ENCODE assay signal across 1 cellular context in genomic region chrX:16771483-16772398, GRCh38.
TF ChIP-seq lines count a peak whose summit lies in the region.

No MANE protein-coding gene starts in this region.

TF ChIP-seq in HEK293, 187 proteins besides CTCF, POLR2A, EP300 and RAD21 (continued from another document and continues in another):
- peak; percentile 32; the same call in 1 of the 2 replicates for TF ChIP-seq PATZ1 (tag by site-specific recombination; IDR thresholded peaks at IDR 0.05)
- no peak for TF ChIP-seq ZNF561 (tag by site-specific recombination; IDR thresholded peaks at IDR 0.05; ENCODE audit: borderline replicate concordance)
- TF ChIP-seq ZFP3 (tag by site-specific recombination; IDR thresholded peaks at IDR 0.05; ENCODE audit: low read depth), result no peak
- no peak for TF ChIP-seq ZNF10 (tag by site-specific recombination; IDR thresholded peaks at IDR 0.05)
- TF ChIP-seq ZSCAN16 (tag by site-specific recombination; IDR thresholded peaks at IDR 0.05), result no peak; the same call in 1 of the 2 replicates
- TF ChIP-seq KLF8 (tag by site-specific recombination; IDR thresholded peaks at IDR 0.05), result 0 out of 2 replicates have a peak, but pooled peaks have one; percentile 53
- TF ChIP-seq SETDB1 (IDR thresholded peaks at IDR 0.05; ENCODE audit: insufficient read length, low read length), result no peak
- peak; percentile 65; the same call in 1 of the 2 replicates for TF ChIP-seq ZNF2 (tag by site-specific recombination; IDR thresholded peaks at IDR 0.05)
- TF ChIP-seq PRDM10 (tag by site-specific recombination; IDR thresholded peaks at IDR 0.05), result peak; percentile 90
- TF ChIP-seq MYNN (tag by site-specific recombination; IDR thresholded peaks at IDR 0.05; ENCODE audit: borderline replicate concordance), result peak; percentile 91
- TF ChIP-seq ZNF473 (tag by site-specific recombination; IDR thresholded peaks at IDR 0.05), result no peak
- TF ChIP-seq ZFHX2 (tag by site-specific recombination; conservative IDR thresholded peaks at IDR 0.05), result no peak
- TF ChIP-seq ZIC2 (tag by site-specific recombination; IDR thresholded peaks at IDR 0.05), result peak; percentile 48; the same call in 1 of the 2 replicates
- 0 out of 2 replicates have a peak, but pooled peaks have one; percentile 33 for TF ChIP-seq ZNF558 (tag by site-specific recombination; IDR thresholded peaks at IDR 0.05)
- no peak for TF ChIP-seq ZNF560 (tag by site-specific recombination; IDR thresholded peaks at IDR 0.05; ENCODE audit: borderline replicate concordance)
- TF ChIP-seq EGR2 (tag by site-specific recombination; IDR thresholded peaks at IDR 0.05; ENCODE audit: low read depth), result no peak; the same call in 1 of the 2 replicates
- no peak for TF ChIP-seq ZNF211 (tag by site-specific recombination; IDR thresholded peaks at IDR 0.05; ENCODE audit: low read depth)
- TF ChIP-seq ZNF335 (tag by site-specific recombination; conservative IDR thresholded peaks at IDR 0.05), result peak; percentile 85
- no peak for TF ChIP-seq ZNF488 (tag by site-specific recombination; IDR thresholded peaks at IDR 0.05)
- no peak for TF ChIP-seq MZF1 (tag by site-specific recombination; IDR thresholded peaks at IDR 0.05; ENCODE audit: borderline replicate concordance)
- TF ChIP-seq ZNF398 (tag by site-specific recombination; IDR thresholded peaks at IDR 0.05), result no peak
- TF ChIP-seq INSM2 (tag by site-specific recombination; IDR thresholded peaks at IDR 0.05), result 0 out of 2 replicates have a peak, but pooled peaks have one; percentile 24
- no peak for TF ChIP-seq HOXC10 (CRISPR knock-in tag; IDR thresholded peaks at IDR 0.05)
- TF ChIP-seq GLIS1 (tag by site-specific recombination; IDR thresholded peaks at IDR 0.05), result no peak
- TF ChIP-seq ZSCAN4 (tag by site-specific recombination; IDR thresholded peaks at IDR 0.05), result no peak
- no peak for TF ChIP-seq ZNF544 (tag by site-specific recombination; IDR thresholded peaks at IDR 0.05)
- TF ChIP-seq ZNF660 (tag by site-specific recombination; IDR thresholded peaks at IDR 0.05), result peak; percentile 14; the same call in 1 of the 2 replicates
- TF ChIP-seq ZNF280D (tag by site-specific recombination; IDR thresholded peaks at IDR 0.05), result no peak
- TF ChIP-seq ZNF791 (tag by site-specific recombination; IDR thresholded peaks at IDR 0.05), result no peak
- TF ChIP-seq ZNF624 (tag by site-specific recombination; IDR thresholded peaks at IDR 0.05), result no peak
- TF ChIP-seq ZNF362 (tag by site-specific recombination; IDR thresholded peaks at IDR 0.05), result peak; percentile 99
- TF ChIP-seq SP2 (tag by site-specific recombination; IDR thresholded peaks at IDR 0.05), result no peak
- no peak for TF ChIP-seq ZNF112 (tag by site-specific recombination; IDR thresholded peaks at IDR 0.05)
- no peak for TF ChIP-seq ZNF292 (tag by site-specific recombination; IDR thresholded peaks at IDR 0.05; ENCODE audit: borderline replicate concordance, low read depth)
- no peak for TF ChIP-seq ZNF549 (tag by site-specific recombination; IDR thresholded peaks at IDR 0.05)
- no peak for TF ChIP-seq TSHZ1 (tag by site-specific recombination; IDR thresholded peaks at IDR 0.05; ENCODE audit: borderline replicate concordance)
- TF ChIP-seq ZNF16 (tag by site-specific recombination; IDR thresholded peaks at IDR 0.05; ENCODE audit: low read depth), result no peak
- no peak for TF ChIP-seq ELK4 (IDR thresholded peaks at IDR 0.05; ENCODE audit: borderline replicate concordance, low read depth, low read length)
- no peak for TF ChIP-seq ZNF510 (tag by site-specific recombination; IDR thresholded peaks at IDR 0.05; ENCODE audit: insufficient replicate concordance)
